1 cellular context compared by ENCODE assay signal in the genomic region with DNA sequence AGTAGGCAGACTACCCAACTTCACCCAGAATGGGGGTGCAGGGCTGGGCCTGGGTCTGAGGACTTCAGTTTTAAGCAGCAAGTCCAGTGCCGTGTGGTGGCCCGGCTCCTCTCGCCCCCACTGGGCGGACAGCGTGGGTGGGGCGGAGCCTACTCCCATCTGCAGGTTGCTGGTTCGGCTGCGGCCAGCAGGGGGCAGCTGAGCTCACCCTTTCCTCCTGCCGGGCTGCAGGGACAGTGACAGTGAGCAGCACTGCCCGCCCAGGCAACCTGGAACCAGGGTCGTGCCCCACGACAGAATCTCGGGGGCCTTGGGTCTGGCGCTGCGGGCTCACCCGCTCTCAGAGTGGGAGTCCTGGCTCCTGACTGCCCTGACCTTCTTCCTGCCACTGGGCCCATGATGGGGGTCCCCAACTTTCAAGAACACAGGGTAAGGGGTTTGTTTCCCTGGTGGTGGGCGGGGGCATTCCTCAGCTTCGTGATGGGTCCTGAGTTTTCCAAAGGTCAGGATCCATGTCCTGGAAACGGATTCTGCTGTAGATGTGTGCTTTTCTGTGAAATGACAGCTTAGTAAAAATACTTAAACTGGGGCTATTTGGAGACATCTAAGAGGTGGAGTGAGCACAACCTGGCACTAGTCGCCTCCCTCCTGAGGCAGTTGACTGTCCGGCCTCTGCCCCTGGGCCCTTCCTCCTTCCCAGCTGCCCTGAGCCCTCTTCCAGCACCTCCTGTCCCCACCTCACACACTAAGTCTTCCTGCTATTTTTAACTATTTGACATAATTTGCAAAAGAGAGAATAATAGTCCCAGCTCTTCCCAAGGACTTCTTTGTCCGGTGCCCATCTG.
TF ChIP-seq lines count a peak whose summit lies in the region.

No MANE protein-coding gene starts in this region.

TF ChIP-seq in K562, 482 proteins besides CTCF, POLR2A, EP300 and RAD21 (continued from another document and continues in another):
- TF ChIP-seq, protein P1, sequence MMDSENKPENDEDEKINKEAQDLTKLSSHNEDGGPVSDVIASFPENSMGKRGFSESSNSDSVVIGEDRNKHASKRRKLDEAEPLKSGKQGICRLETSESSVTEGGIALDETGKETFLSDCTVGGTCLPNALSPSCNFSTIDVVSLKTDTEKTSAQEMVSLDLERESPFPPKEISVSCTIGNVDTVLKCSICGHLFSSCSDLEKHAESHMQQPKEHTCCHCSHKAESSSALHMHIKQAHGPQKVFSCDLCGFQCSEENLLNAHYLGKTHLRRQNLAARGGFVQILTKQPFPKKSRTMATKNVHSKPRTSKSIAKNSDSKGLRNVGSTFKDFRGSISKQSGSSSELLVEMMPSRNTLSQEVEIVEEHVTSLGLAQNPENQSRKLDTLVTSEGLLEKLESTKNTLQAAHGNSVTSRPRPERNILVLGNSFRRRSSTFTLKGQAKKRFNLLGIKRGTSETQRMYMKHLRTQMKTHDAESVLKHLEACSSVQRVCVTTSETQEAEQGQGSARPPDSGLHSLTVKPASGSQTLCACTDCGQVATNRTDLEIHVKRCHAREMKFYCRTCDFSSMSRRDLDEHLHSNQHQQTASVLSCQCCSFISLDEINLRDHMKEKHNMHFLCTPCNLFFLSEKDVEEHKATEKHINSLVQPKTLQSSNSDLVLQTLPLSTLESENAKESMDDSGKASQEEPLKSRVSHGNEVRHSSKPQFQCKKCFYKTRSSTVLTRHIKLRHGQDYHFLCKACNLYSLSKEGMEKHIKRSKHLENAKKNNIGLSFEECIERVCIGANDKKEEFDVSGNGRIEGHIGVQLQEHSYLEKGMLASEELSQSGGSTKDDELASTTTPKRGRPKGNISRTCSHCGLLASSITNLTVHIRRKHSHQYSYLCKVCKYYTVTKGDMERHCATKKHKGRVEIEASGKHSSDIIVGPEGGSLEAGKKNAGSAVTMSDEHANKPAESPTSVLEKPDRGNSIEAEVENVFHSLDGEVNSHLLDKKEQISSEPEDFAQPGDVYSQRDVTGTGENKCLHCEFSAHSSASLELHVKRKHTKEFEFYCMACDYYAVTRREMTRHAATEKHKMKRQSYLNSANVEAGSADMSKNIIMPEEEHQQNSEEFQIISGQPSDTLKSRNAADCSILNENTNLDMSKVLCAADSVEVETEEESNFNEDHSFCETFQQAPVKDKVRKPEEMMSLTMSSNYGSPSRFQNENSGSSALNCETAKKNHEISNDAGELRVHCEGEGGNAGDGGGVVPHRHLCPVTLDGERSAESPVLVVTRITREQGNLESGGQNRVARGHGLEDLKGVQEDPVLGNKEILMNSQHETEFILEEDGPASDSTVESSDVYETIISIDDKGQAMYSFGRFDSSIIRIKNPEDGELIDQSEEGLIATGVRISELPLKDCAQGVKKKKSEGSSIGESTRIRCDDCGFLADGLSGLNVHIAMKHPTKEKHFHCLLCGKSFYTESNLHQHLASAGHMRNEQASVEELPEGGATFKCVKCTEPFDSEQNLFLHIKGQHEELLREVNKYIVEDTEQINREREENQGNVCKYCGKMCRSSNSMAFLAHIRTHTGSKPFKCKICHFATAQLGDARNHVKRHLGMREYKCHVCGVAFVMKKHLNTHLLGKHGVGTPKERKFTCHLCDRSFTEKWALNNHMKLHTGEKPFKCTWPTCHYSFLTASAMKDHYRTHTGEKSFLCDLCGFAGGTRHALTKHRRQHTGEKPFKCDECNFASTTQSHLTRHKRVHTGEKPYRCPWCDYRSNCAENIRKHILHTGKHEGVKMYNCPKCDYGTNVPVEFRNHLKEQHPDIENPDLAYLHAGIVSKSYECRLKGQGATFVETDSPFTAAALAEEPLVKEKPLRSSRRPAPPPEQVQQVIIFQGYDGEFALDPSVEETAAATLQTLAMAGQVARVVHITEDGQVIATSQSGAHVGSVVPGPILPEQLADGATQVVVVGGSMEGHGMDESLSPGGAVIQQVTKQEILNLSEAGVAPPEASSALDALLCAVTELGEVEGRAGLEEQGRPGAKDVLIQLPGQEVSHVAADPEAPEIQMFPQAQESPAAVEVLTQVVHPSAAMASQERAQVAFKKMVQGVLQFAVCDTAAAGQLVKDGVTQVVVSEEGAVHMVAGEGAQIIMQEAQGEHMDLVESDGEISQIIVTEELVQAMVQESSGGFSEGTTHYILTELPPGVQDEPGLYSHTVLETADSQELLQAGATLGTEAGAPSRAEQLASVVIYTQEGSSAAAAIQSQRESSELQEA (IDR thresholded peaks at IDR 0.05; ENCODE audit: low read depth) = no peak
- TF ChIP-seq ZNF24 (IDR thresholded peaks at IDR 0.05) (peak; percentile 41; the same call in 1 of the 2 replicates), SRSF7 (optimal IDR thresholded peaks at IDR 0.05; ENCODE audit: low read depth, low read length) (no peak), NRF1 (conservative IDR thresholded peaks at IDR 0.05 in 1 of 2, IDR thresholded peaks at IDR 0.05 in 1 of 2) (0 out of 4 replicates have a peak, but pooled peaks of 1 of the 2 experiments have one; percentile 16), CREM (IDR thresholded peaks at IDR 0.05; ENCODE audit: low read depth) (peak; percentile 80), CREB1 (IDR thresholded peaks at IDR 0.05) (no peak), CREB1 (CRISPR knock-in tag; IDR thresholded peaks at IDR 0.05) (peak; percentile 67; the same call in 1 of the 2 replicates), MXI1 (IDR thresholded peaks at IDR 0.05; ENCODE audit: low read depth, low read length) (no peak), ZNF764 (CRISPR knock-in tag; IDR thresholded peaks at IDR 0.05; ENCODE audit: low read depth) (no peak), ARNT (IDR thresholded peaks at IDR 0.05) (no peak), ZZZ3 (IDR thresholded peaks at IDR 0.05) (no peak), ZNF175 (CRISPR knock-in tag; IDR thresholded peaks at IDR 0.05; ENCODE audit: low read depth) (peak; percentile 68; the same call in 1 of the 2 replicates), CBX5 (IDR thresholded peaks at IDR 0.05; ENCODE audit: borderline replicate concordance, low read depth) (0 out of 2 replicates have a peak, but pooled peaks have one; percentile 23), RFX5 (IDR thresholded peaks at IDR 0.05; ENCODE audit: low read depth, low read length) (no peak), ZNF436 (CRISPR knock-in tag; IDR thresholded peaks at IDR 0.05) (no peak), KAT2B (IDR thresholded peaks at IDR 0.05; ENCODE audit: low read depth, low read length) (no peak), YY1 (IDR thresholded peaks at IDR 0.05; ENCODE audit: borderline replicate concordance in 1 of 3, control insufficient read depth in 1 of 3, extremely low read depth in 1 of 3, insufficient read depth in 3 of 3, insufficient read length in 1 of 3, insufficient replicate concordance in 2 of 3, low read depth in 1 of 3, low read length in 2 of 3) (peak in 1 of 3 experiments; percentile 68), NR2C1 (IDR thresholded peaks at IDR 0.05) (no peak), NR2C1 (tag; IDR thresholded peaks at IDR 0.05) (0 out of 2 replicates have a peak, but pooled peaks have one; percentile 11), HDAC1 (IDR thresholded peaks at IDR 0.05) (peak in 1 of 2 experiments; percentile 46; a peak in 1 of 4 replicates), ZNF584 (CRISPR knock-in tag; IDR thresholded peaks at IDR 0.05; ENCODE audit: low read depth) (no peak), CXXC5 (CRISPR knock-in tag; IDR thresholded peaks at IDR 0.05) (peak; percentile 77), FOXA1 (IDR thresholded peaks at IDR 0.05; ENCODE audit: borderline replicate concordance) (no peak), ZNF444 (CRISPR knock-in tag; IDR thresholded peaks at IDR 0.05) (no peak), KDM4B (IDR thresholded peaks at IDR 0.05; ENCODE audit: borderline replicate concordance in 2 of 2, low read depth in 1 of 2) (peak in 1 of 2 experiments; percentile 81; a peak in 1 of 4 replicates), SMAD1 (IDR thresholded peaks at IDR 0.05; ENCODE audit: low read depth, low read length, partially characterized antibody) (no peak), TARDBP (IDR thresholded peaks at IDR 0.05) (peak; percentile 55; the same call in 1 of the 2 replicates), CHD2 (IDR thresholded peaks at IDR 0.05; ENCODE audit: low read depth, low read length) (no peak), SMAD4 (CRISPR knock-in tag; conservative IDR thresholded peaks at IDR 0.05) (peak; percentile 86), HNRNPUL1 (IDR thresholded peaks at IDR 0.05; ENCODE audit: low read length) (no peak), PRMT5 (CRISPR knock-in tag; IDR thresholded peaks at IDR 0.05) (no peak), ZNF507 (tag; conservative IDR thresholded peaks at IDR 0.05) (no peak), CTBP1 (IDR thresholded peaks at IDR 0.05; ENCODE audit: borderline replicate concordance) (peak; percentile 83; the same call in 1 of the 2 replicates), ZNF133 (CRISPR knock-in tag; IDR thresholded peaks at IDR 0.05) (0 out of 2 replicates have a peak, but pooled peaks have one; percentile 20), FOXJ2 (tag; IDR thresholded peaks at IDR 0.05) (peak; percentile 38; the same call in 1 of the 2 replicates), ZFP1 (CRISPR knock-in tag; IDR thresholded peaks at IDR 0.05) (no peak)
- TF ChIP-seq, protein P2, sequence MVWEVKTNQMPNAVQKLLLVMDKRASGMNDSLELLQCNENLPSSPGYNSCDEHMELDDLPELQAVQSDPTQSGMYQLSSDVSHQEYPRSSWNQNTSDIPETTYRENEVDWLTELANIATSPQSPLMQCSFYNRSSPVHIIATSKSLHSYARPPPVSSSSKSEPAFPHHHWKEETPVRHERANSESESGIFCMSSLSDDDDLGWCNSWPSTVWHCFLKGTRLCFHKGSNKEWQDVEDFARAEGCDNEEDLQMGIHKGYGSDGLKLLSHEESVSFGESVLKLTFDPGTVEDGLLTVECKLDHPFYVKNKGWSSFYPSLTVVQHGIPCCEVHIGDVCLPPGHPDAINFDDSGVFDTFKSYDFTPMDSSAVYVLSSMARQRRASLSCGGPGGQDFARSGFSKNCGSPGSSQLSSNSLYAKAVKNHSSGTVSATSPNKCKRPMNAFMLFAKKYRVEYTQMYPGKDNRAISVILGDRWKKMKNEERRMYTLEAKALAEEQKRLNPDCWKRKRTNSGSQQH (CRISPR knock-in tag; IDR thresholded peaks at IDR 0.05) = no peak
- TF ChIP-seq, protein P3, sequence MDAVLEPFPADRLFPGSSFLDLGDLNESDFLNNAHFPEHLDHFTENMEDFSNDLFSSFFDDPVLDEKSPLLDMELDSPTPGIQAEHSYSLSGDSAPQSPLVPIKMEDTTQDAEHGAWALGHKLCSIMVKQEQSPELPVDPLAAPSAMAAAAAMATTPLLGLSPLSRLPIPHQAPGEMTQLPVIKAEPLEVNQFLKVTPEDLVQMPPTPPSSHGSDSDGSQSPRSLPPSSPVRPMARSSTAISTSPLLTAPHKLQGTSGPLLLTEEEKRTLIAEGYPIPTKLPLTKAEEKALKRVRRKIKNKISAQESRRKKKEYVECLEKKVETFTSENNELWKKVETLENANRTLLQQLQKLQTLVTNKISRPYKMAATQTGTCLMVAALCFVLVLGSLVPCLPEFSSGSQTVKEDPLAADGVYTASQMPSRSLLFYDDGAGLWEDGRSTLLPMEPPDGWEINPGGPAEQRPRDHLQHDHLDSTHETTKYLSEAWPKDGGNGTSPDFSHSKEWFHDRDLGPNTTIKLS (IDR thresholded peaks at IDR 0.05; ENCODE audit: borderline replicate concordance, low read depth) = no peak
- TF ChIP-seq, protein P4, sequence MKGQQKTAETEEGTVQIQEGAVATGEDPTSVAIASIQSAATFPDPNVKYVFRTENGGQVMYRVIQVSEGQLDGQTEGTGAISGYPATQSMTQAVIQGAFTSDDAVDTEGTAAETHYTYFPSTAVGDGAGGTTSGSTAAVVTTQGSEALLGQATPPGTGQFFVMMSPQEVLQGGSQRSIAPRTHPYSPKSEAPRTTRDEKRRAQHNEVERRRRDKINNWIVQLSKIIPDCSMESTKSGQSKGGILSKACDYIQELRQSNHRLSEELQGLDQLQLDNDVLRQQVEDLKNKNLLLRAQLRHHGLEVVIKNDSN (CRISPR knock-in tag; IDR thresholded peaks at IDR 0.05) = peak; percentile 14; the same call in 1 of the 2 replicates
- TF ChIP-seq, protein P5, sequence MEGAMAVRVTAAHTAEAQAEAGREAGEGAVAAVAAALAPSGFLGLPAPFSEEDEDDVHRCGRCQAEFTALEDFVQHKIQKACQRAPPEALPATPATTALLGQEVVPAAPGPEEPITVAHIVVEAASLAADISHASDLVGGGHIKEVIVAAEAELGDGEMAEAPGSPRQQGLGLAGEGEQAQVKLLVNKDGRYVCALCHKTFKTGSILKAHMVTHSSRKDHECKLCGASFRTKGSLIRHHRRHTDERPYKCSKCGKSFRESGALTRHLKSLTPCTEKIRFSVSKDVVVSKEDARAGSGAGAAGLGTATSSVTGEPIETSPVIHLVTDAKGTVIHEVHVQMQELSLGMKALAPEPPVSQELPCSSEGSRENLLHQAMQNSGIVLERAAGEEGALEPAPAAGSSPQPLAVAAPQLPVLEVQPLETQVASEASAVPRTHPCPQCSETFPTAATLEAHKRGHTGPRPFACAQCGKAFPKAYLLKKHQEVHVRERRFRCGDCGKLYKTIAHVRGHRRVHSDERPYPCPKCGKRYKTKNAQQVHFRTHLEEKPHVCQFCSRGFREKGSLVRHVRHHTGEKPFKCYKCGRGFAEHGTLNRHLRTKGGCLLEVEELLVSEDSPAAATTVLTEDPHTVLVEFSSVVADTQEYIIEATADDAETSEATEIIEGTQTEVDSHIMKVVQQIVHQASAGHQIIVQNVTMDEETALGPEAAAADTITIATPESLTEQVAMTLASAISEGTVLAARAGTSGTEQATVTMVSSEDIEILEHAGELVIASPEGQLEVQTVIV (CRISPR knock-in tag; IDR thresholded peaks at IDR 0.05; ENCODE audit: borderline replicate concordance) = no peak
- TF ChIP-seq, protein P6, sequence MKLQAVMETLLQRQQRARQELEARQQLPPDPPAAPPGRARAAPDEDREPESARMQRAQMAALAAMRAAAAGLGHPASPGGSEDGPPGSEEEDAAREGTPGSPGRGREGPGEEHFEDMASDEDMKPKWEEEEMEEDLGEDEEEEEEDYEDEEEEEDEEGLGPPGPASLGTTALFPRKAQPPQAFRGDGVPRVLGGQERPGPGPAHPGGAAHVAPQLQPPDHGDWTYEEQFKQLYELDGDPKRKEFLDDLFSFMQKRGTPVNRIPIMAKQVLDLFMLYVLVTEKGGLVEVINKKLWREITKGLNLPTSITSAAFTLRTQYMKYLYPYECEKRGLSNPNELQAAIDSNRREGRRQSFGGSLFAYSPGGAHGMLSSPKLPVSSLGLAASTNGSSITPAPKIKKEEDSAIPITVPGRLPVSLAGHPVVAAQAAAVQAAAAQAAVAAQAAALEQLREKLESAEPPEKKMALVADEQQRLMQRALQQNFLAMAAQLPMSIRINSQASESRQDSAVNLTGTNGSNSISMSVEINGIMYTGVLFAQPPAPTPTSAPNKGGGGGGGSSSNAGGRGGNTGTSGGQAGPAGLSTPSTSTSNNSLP (IDR thresholded peaks at IDR 0.05; ENCODE audit: borderline replicate concordance, low read depth, low read length) = no peak
- TF ChIP-seq, protein P7, sequence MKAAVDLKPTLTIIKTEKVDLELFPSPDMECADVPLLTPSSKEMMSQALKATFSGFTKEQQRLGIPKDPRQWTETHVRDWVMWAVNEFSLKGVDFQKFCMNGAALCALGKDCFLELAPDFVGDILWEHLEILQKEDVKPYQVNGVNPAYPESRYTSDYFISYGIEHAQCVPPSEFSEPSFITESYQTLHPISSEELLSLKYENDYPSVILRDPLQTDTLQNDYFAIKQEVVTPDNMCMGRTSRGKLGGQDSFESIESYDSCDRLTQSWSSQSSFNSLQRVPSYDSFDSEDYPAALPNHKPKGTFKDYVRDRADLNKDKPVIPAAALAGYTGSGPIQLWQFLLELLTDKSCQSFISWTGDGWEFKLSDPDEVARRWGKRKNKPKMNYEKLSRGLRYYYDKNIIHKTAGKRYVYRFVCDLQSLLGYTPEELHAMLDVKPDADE (conservative IDR thresholded peaks at IDR 0.05; ENCODE audit: control insufficient read depth, low read depth, low read length) = peak; percentile 16; the same call in 1 of the 2 replicates
